3 cellular contexts compared by ENCODE assay signal in genomic region chr9:130320697-130321080, GRCh38.
TF ChIP-seq lines count a peak whose summit lies in the region.

No MANE protein-coding gene starts in this region.

TF ChIP-seq in SK-N-SH, 30 proteins besides CTCF, POLR2A, EP300 and RAD21 (continued from another document):
- no peak for TF ChIP-seq GABPA (IDR thresholded peaks at IDR 0.05; ENCODE audit: low read depth)
- TF ChIP-seq, protein P1, sequence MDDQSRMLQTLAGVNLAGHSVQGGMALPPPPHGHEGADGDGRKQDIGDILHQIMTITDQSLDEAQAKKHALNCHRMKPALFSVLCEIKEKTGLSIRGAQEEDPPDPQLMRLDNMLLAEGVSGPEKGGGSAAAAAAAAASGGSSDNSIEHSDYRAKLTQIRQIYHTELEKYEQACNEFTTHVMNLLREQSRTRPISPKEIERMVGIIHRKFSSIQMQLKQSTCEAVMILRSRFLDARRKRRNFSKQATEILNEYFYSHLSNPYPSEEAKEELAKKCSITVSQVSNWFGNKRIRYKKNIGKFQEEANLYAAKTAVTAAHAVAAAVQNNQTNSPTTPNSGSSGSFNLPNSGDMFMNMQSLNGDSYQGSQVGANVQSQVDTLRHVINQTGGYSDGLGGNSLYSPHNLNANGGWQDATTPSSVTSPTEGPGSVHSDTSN (IDR thresholded peaks at IDR 0.05) = no peak
- no peak for TF ChIP-seq USF2 (IDR thresholded peaks at IDR 0.05; ENCODE audit: borderline replicate concordance, low read depth, low read length)

TF ChIP-seq in SK-N-SH treated with all-trans-retinoic acid at 6 μM for 48 hours, 23 proteins besides CTCF, POLR2A, EP300 and RAD21 (continued from another document):
- TF ChIP-seq ZNF565 (CRISPR knock-in tag; conservative IDR thresholded peaks at IDR 0.05; ENCODE audit: low read depth) = no peak

TF ChIP-seq in K562, 482 proteins besides CTCF, POLR2A, EP300 and RAD21 (continued from another document):
- TF ChIP-seq, protein P2, sequence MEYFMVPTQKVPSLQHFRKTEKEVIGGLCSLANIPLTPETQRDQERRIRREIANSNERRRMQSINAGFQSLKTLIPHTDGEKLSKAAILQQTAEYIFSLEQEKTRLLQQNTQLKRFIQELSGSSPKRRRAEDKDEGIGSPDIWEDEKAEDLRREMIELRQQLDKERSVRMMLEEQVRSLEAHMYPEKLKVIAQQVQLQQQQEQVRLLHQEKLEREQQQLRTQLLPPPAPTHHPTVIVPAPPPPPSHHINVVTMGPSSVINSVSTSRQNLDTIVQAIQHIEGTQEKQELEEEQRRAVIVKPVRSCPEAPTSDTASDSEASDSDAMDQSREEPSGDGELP (CRISPR knock-in tag; IDR thresholded peaks at IDR 0.05; ENCODE audit: borderline replicate concordance) = 0 out of 2 replicates have a peak, but pooled peaks have one; percentile 33
- TF ChIP-seq NFIC (IDR thresholded peaks at IDR 0.05) (peak; percentile 53; the same call in 1 of the 2 replicates), GTF2F1 (IDR thresholded peaks at IDR 0.05; ENCODE audit: low read depth, low read length) (no peak), BHLHE40 (IDR thresholded peaks at IDR 0.05; ENCODE audit: low read length) (peak; percentile 18; the same call in 1 of the 2 replicates), GATA2 (CRISPR knock-in tag; IDR thresholded peaks at IDR 0.05) (0 out of 2 replicates have a peak, but pooled peaks have one; percentile 30), VEZF1 (CRISPR knock-in tag; IDR thresholded peaks at IDR 0.05) (peak; percentile 32; the same call in 1 of the 2 replicates), SMARCE1 (IDR thresholded peaks at IDR 0.05) (no peak)
